14 cellular contexts compared by ENCODE assay signal in genomic region chrX:118062817-118063615, GRCh38. TPM values are rescaled to one million over a fixed set of nuclear protein-coding genes. Genes with fewer than 3 reads are reported as not detected.
A peak's percentile ranks its signal among the peaks of the same experiment; 100 is the strongest.
DNase-seq lines count a peak whose midpoint lies in the region; ATAC-seq, FAIRE-seq and TF ChIP-seq lines count a peak whose summit lies in the region.
"Had no signal": no experiment of that assay in that cellular context is flagged by ENCODE, and none has a peak within 500 bp of the region (broad histone marks: within the 10 kb centered on the region; RNA-seq: fewer than 3 reads in every experiment).

No MANE protein-coding gene starts in this region.

- no peaks in the 10 kb centered on the region for H3K9me3 ChIP-seq in astrocyte (ENCODE audit: insufficient read depth, low read depth, low read length)
- H3K9me3 ChIP-seq: HAP-1 had no signal

- H3K4me1 Mint-ChIP-seq in astrocyte (ENCODE audit: low read depth, unreplicated experiment): peaks cover 2% of the 10 kb centered on the region
- H3K4me1 Mint-ChIP-seq in activated naive CD8-positive, alpha-beta T cell treated with anti-CD3 and anti-CD28 coated beads for 36 hours: no peaks in the 10 kb centered on the region
- H3K4me1 Mint-ChIP-seq in activated T-helper 17 cell treated with anti-CD3 and anti-CD28 coated beads, Interleukin-2, amount 50 U/mL, for 72 hours: no peaks in the 10 kb centered on the region

- no peak overlapping the region for H3K27ac ChIP-seq in astrocyte (ENCODE audit: low read depth, low read length)

- no peaks in the 10 kb centered on the region for H4K20me1 ChIP-seq in astrocyte (ENCODE audit: insufficient read depth, low read length)

- no peak overlapping the region for H3K27ac Mint-ChIP-seq in astrocyte (ENCODE audit: unreplicated experiment)
- H3K27ac Mint-ChIP-seq in activated naive CD8-positive, alpha-beta T cell treated with anti-CD3 and anti-CD28 coated beads for 36 hours: no peak overlapping the region
- no peak overlapping the region for H3K27ac Mint-ChIP-seq in activated T-helper 17 cell treated with anti-CD3 and anti-CD28 coated beads, Interleukin-2, amount 50 U/mL, for 72 hours
- H3K27ac Mint-ChIP-seq: progenitor cell of endocrine pancreas had no signal

- H3K9ac ChIP-seq in astrocyte (ENCODE audit: low read length): no peak overlapping the region

- TF ChIP-seq CTCF in astrocyte (IDR thresholded peaks at IDR 0.05; ENCODE audit: insufficient read depth, low read depth, low read length): no peak

- peak; percentile 89 for ATAC-seq in GM18909 (IDR thresholded peaks at IDR 0.05; ENCODE audit: poor library complexity, unreplicated experiment)
- peak; percentile 81 for ATAC-seq in GM21619 (IDR thresholded peaks at IDR 0.05; ENCODE audit: unreplicated experiment)
- peak; percentile 74 for ATAC-seq in HG03066 (IDR thresholded peaks at IDR 0.05; ENCODE audit: low read depth, unreplicated experiment)
- no peak for ATAC-seq in activated T-helper 17 cell treated with anti-CD3 and anti-CD28 coated beads, Interleukin-2, amount 50 U/mL, for 72 hours (replicated peaks)

- no peaks in the 10 kb centered on the region for H3K36me3 Mint-ChIP-seq in astrocyte (ENCODE audit: low read depth, unreplicated experiment)
- H3K36me3 Mint-ChIP-seq in activated naive CD8-positive, alpha-beta T cell treated with anti-CD3 and anti-CD28 coated beads for 36 hours: no peaks in the 10 kb centered on the region
- H3K36me3 Mint-ChIP-seq in activated T-helper 17 cell treated with anti-CD3 and anti-CD28 coated beads, Interleukin-2, amount 50 U/mL, for 72 hours (ENCODE audit: low read depth): no peaks in the 10 kb centered on the region

- peak; percentile 29 for FAIRE-seq in astrocyte (lab: Jason Lieb, UNC)

- no peak overlapping the region for H2AFZ ChIP-seq in astrocyte (ENCODE audit: low read depth, low read length)

- no peak overlapping the region for H3K4me3 Mint-ChIP-seq in astrocyte (ENCODE audit: unreplicated experiment)
- H3K4me3 Mint-ChIP-seq in activated naive CD8-positive, alpha-beta T cell treated with anti-CD3 and anti-CD28 coated beads for 36 hours: no peak overlapping the region
- H3K4me3 Mint-ChIP-seq in activated T-helper 17 cell treated with anti-CD3 and anti-CD28 coated beads, Interleukin-2, amount 50 U/mL, for 72 hours: no peak overlapping the region

- no peaks in the 10 kb centered on the region for H3K27me3 Mint-ChIP-seq in astrocyte (ENCODE audit: low read depth, unreplicated experiment)
- no peaks in the 10 kb centered on the region for H3K27me3 Mint-ChIP-seq in activated naive CD8-positive, alpha-beta T cell treated with anti-CD3 and anti-CD28 coated beads for 36 hours
- no peaks in the 10 kb centered on the region for H3K27me3 Mint-ChIP-seq in activated T-helper 17 cell treated with anti-CD3 and anti-CD28 coated beads, Interleukin-2, amount 50 U/mL, for 72 hours
- H3K27me3 Mint-ChIP-seq: progenitor cell of endocrine pancreas had no signal

- H3K36me3 ChIP-seq in astrocyte (ENCODE audit: insufficient read depth, low read length): no peaks in the 10 kb centered on the region
- H3K36me3 ChIP-seq: HAP-1 had no signal

- H3K9me3 Mint-ChIP-seq in astrocyte (ENCODE audit: unreplicated experiment): no peaks in the 10 kb centered on the region
- no peaks in the 10 kb centered on the region for H3K9me3 Mint-ChIP-seq in activated naive CD8-positive, alpha-beta T cell treated with anti-CD3 and anti-CD28 coated beads for 36 hours
- no peaks in the 10 kb centered on the region for H3K9me3 Mint-ChIP-seq in activated T-helper 17 cell treated with anti-CD3 and anti-CD28 coated beads, Interleukin-2, amount 50 U/mL, for 72 hours

- H3K79me2 ChIP-seq in astrocyte (ENCODE audit: insufficient read depth, low read length): no peaks in the 10 kb centered on the region

- DNase-seq in astrocyte (ENCODE audit: low read depth) (no peak), D341Med (ENCODE audit: low spot score) (no peak), GM03348 (ENCODE audit: low spot score) (no peak)
- no peak for DNase-seq in activated naive CD8-positive, alpha-beta T cell treated with anti-CD3 and anti-CD28 coated beads for 36 hours
- DNase-seq: activated gamma-delta T cell treated with Interleukin-2 at 50 U/mL for 16 hours; central memory CD4-positive, alpha-beta T cell; stimulated activated naive CD4-positive, alpha-beta T cell; T-helper 2 cell had no signal

- H3K4me2 ChIP-seq in astrocyte (ENCODE audit: low read length): no peak overlapping the region

- no peaks in the 10 kb centered on the region for H3K27me3 ChIP-seq in astrocyte (ENCODE audit: insufficient read depth, low read length)

- no peaks in the 10 kb centered on the region for H3K4me1 ChIP-seq in astrocyte (ENCODE audit: insufficient read depth, low read length)
- H3K4me1 ChIP-seq: HAP-1 had no signal

- no peak overlapping the region for H3K4me3 ChIP-seq in astrocyte (ENCODE audit: insufficient read depth, low read depth, low read length)
- H3K4me3 ChIP-seq: HAP-1 had no signal

RNA-seq across cellular contexts. Expression of gene KLHL13, which starts 53.6 kb away (rescaled TPM):
- 3.1 and 5.6 TPM in 2 replicates for total RNA-seq in astrocyte
- total RNA-seq in activated naive CD8-positive, alpha-beta T cell treated with anti-CD3 and anti-CD28 coated beads for 36 hours: 1 to 10 TPM; 2.2 to 5.1 TPM
- total RNA-seq in activated T-helper 17 cell treated with anti-CD3 and anti-CD28 coated beads, Interleukin-2, amount 50 U/mL, for 72 hours: under 1 TPM; 0.09 to 0.24 TPM
